In genomic region chr5:62617943-62618342, GRCh38 we compare ENCODE assay signal across 23 cellular contexts. TPM values are rescaled to one million over a fixed set of nuclear protein-coding genes. Genes with fewer than 3 reads are reported as not detected.
A peak's percentile ranks its signal among the peaks of the same experiment; 100 is the strongest.
DNase-seq lines count a peak whose midpoint lies in the region; ATAC-seq, FAIRE-seq and TF ChIP-seq lines count a peak whose summit lies in the region.
"Had no signal": no experiment of that assay in that cellular context is flagged by ENCODE, and none has a peak within 500 bp of the region (broad histone marks: within the 10 kb centered on the region; RNA-seq: fewer than 3 reads in every experiment).

No MANE protein-coding gene starts in this region.

- no peak for TF ChIP-seq RAD21 in GM12878 (IDR thresholded peaks at IDR 0.05; ENCODE audit: insufficient read depth, low read depth, low read length)

- ATAC-seq in GM12878: no peak

- no peaks in the 10 kb centered on the region for H4K20me1 ChIP-seq in GM12878 (ENCODE audit: control insufficient read depth, insufficient read depth)
- H4K20me1 ChIP-seq: BLaER1 had no signal

- H3K4me1 ChIP-seq in GM12878 (ENCODE audit: control insufficient read depth, insufficient read depth, low read length) (no peaks in the 10 kb centered on the region), kidney (ENCODE audit: control insufficient read depth in 1 of 2, insufficient read depth in 1 of 2, low read depth in 1 of 2, low read length in 2 of 2) (no peaks in the 10 kb centered on the region)
- H3K4me1 ChIP-seq: BE2C, BLaER1 had no signal

- H3K36me3 ChIP-seq in GM12878 (ENCODE audit: control insufficient read depth in 2 of 2, insufficient read depth in 2 of 2, low read length in 1 of 2) (no peaks in the 10 kb centered on the region; a peak in 2 of 4 replicates), kidney (ENCODE audit: control insufficient read depth in 1 of 2, insufficient read depth in 2 of 2, low read length in 2 of 2) (no peaks in the 10 kb centered on the region)
- H3K36me3 ChIP-seq: BE2C had no signal

- BruUV-seq in GM12878 (replicated peaks; lab: Mats Ljungman, UMichigan): no TSS peak

- H3K4me2 ChIP-seq in GM12878 (ENCODE audit: control insufficient read depth, insufficient read depth): no peak overlapping the region
- H3K4me2 ChIP-seq: BLaER1 had no signal

- no peaks in the 10 kb centered on the region for H3K9me3 ChIP-seq in GM12878 (replicated peaks; ENCODE audit: control insufficient read depth, insufficient read depth, low read length)
- no peaks in the 10 kb centered on the region for H3K9me3 ChIP-seq in kidney (ENCODE audit: control insufficient read depth in 1 of 2, low read length in 2 of 2)
- H3K9me3 ChIP-seq: BE2C had no signal

- H3K27ac ChIP-seq in GM12878 (ENCODE audit: control insufficient read depth, insufficient read depth) (no peak overlapping the region), kidney (ENCODE audit: low read depth in 2 of 2, low read length in 2 of 2) (no peak overlapping the region)
- H3K27ac ChIP-seq: BLaER1 had no signal

- TF ChIP-seq POLR2A in GM12878 (IDR thresholded peaks at IDR 0.05; ENCODE audit: low read depth, low read length): no peak

- H3K79me2 ChIP-seq in GM12878 (ENCODE audit: control insufficient read depth, insufficient read depth, low read length): no peaks in the 10 kb centered on the region

- intact Hi-C loops in GM12878 (cut with micrococcal nuclease; ENCODE audit: unreplicated experiment) (no loop called here), kidney (cut with DNase I) (no loop called here)

- in situ Hi-C loops in GM12878 (cut with MboI): no loop called here

- CTCF ChIA-PET in GM12878 (lab: Yijun Ruan, JAX): no interaction called here

- TF ChIP-seq CTCF in GM12878 (IDR thresholded peaks at IDR 0.05 in 2 of 3, conservative IDR thresholded peaks at IDR 0.05 in 1 of 3; ENCODE audit: control insufficient read depth in 2 of 3, extremely low read depth in 1 of 3, insufficient read depth in 1 of 3, low read depth in 3 of 3, low read length in 3 of 3) (no peak), kidney (IDR thresholded peaks at IDR 0.05; ENCODE audit: borderline replicate concordance, extremely low read depth, insufficient read depth) (no peak)

- H3K4me3 ChIP-seq in GM12878 (no peak overlapping the region), kidney (ENCODE audit: low read length in 2 of 2) (no peak overlapping the region)
- H3K4me3 ChIP-seq: BLaER1 had no signal

- FAIRE-seq in GM12878 (lab: Jason Lieb, UNC) (no peak), kidney (lab: Jason Lieb, UNC) (peak; percentile 29)
- FAIRE-seq: GM12891, GM19239 had no signal

- no peak overlapping the region for H3K9ac ChIP-seq in GM12878 (ENCODE audit: control insufficient read depth, insufficient read depth, low read length)
- H3K9ac ChIP-seq in kidney (ENCODE audit: low read length in 2 of 2): no peak overlapping the region
- H3K9ac ChIP-seq: BLaER1 had no signal

- POLR2A ChIA-PET in GM12878 (lab: Charles Lee): no interaction called here

- DNase-seq in GM12878 (ENCODE audit: low read depth, low spot score): no peak
- DNase-seq in kidney: no peak
- no peak for DNase-seq in activated gamma-delta T cell treated with Interleukin-2 at 50 U/mL for 16 hours
- DNase-seq in NCI-H1092 treated with DMSO at 0.1 percent for 48 hours (lab: John Stamatoyannopoulos, UW): no peak
- DNase-seq in activated T-cell treated with anti-CD3 and anti-CD28 coated beads for 4 hours: no peak
- DNase-seq: 8988T; ACHN; BE2C; C1 segment of cervical spinal cord; CD4-positive, alpha-beta memory T cell; CD4-positive, CD25-positive, alpha-beta regulatory T cell; CD8-positive, alpha-beta memory T cell; COR-L47; DMS 273 treated with DMSO at 0.1 percent for 48 hours; DMS153; DMS53; DMS79; DND-41; EL; GDM1 had no signal

- TF ChIP-seq EP300 in GM12878 (IDR thresholded peaks at IDR 0.05; ENCODE audit: borderline replicate concordance in 1 of 2, control insufficient read depth in 1 of 2, low read depth in 2 of 2, low read length in 2 of 2): no peak

- H3K27me3 ChIP-seq in GM12878 (replicated peaks in 1 of 2; ENCODE audit: control insufficient read depth in 2 of 2, insufficient read depth in 2 of 2, low read length in 1 of 2): no peaks in the 10 kb centered on the region
- H3K27me3 ChIP-seq: BE2C, BLaER1 had no signal

- RAD21 ChIA-PET in GM12878 (lab: Charles Lee; ENCODE audit: unreplicated experiment): no interaction called here

- SMC1A ChIA-PET in GM12878 (lab: Charles Lee; ENCODE audit: uncharacterized antibody, unreplicated experiment): no interaction called here

- H2AFZ ChIP-seq in GM12878 (ENCODE audit: control insufficient read depth, low read depth, low read length): no peak overlapping the region

TF ChIP-seq in GM12878, 131 proteins besides CTCF, POLR2A, EP300 and RAD21:
- TF ChIP-seq NFXL1 (IDR thresholded peaks at IDR 0.05; ENCODE audit: borderline replicate concordance) (no peak), RUNX3 (IDR thresholded peaks at IDR 0.05; ENCODE audit: low read length) (peak; percentile 16; the same call in 1 of the 2 replicates), NR2C1 (IDR thresholded peaks at IDR 0.05) (no peak), TCF7 (IDR thresholded peaks at IDR 0.05; ENCODE audit: borderline replicate concordance) (peak; percentile 57; the same call in 1 of the 2 replicates), SMAD1 (IDR thresholded peaks at IDR 0.05; ENCODE audit: low read depth, partially characterized antibody) (no peak)
- TF ChIP-seq, protein P1, sequence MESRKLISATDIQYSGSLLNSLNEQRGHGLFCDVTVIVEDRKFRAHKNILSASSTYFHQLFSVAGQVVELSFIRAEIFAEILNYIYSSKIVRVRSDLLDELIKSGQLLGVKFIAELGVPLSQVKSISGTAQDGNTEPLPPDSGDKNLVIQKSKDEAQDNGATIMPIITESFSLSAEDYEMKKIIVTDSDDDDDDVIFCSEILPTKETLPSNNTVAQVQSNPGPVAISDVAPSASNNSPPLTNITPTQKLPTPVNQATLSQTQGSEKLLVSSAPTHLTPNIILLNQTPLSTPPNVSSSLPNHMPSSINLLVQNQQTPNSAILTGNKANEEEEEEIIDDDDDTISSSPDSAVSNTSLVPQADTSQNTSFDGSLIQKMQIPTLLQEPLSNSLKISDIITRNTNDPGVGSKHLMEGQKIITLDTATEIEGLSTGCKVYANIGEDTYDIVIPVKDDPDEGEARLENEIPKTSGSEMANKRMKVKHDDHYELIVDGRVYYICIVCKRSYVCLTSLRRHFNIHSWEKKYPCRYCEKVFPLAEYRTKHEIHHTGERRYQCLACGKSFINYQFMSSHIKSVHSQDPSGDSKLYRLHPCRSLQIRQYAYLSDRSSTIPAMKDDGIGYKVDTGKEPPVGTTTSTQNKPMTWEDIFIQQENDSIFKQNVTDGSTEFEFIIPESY (IDR thresholded peaks at IDR 0.05): no peak

RNA-seq across cellular contexts. Expression of gene LRRC70, which starts 39.3 kb away (rescaled TPM):
- total RNA-seq in GM12878 (2013; cell fraction: nucleolus; rRNA removed): 21.8 and 23.5 TPM in 2 replicates
- total RNA-seq in GM12878 (2014; rRNA removed) (1.3 and 1.4 TPM in 2 replicates), GM12878 (2014; rRNA removed; fragmentation: Illumina TruSeq; extraction: Trizol) (1.5 and 2.3 TPM in 2 replicates), GM12878 (2021) (0.53 and 0.74 TPM in 2 replicates), kidney (3.6 TPM)
- not detected for polyA plus RNA-seq in GM12878 (2011; ENCODE audit: low read depth)
- polyA plus RNA-seq in GM12878 (2011; rRNA removed) (0.35 and 0.88 TPM in 2 replicates), GM12878 (2014; fragmentation: Illumina TruSeq; extraction: Trizol) (0.79 TPM in 1 of 2 replicates, not detected in the other), GM12878 (2014; fragmentation: Nextera tagmentation; extraction: Ambion mirVana) (1 to 10 TPM in 1 of 2 experiments, under 1 TPM in 1; 0.88 to 1.2 TPM), GM12878 (2014; rRNA removed) (0.61 and 0.84 TPM in 2 replicates), GM12878 (2016; fragmentation: Nextera tagmentation; extraction: Ambion mirVana) (1 to 10 TPM in 1 of 2 experiments, under 1 TPM in 1; 0.76 to 1.2 TPM), kidney (ENCODE audit: insufficient read depth, low read depth, low replicate concordance) (4.9 TPM)
- polyA plus RNA-seq in GM12878 (2011; cell fraction: cytosol; rRNA removed): 0.07 and 0.12 TPM in 2 replicates
- polyA plus RNA-seq in GM12878 (2011; cell fraction: nucleus; rRNA removed): 0.57 and 0.64 TPM in 2 replicates
- polyA plus RNA-seq in GM12878 (2012): 0.66 and 0.95 TPM in 2 replicates
- polyA minus RNA-seq in GM12878 (2011; rRNA and poly(A)+ RNA removed): 3.7 and 4.3 TPM in 2 replicates
- polyA minus RNA-seq in GM12878 (2011; cell fraction: cytosol; rRNA and poly(A)+ RNA removed): not detected in 2 replicates
- 4.6 and 5.2 TPM in 2 replicates for polyA minus RNA-seq in GM12878 (2011; cell fraction: nucleus; rRNA and poly(A)+ RNA removed)
